In the genomic region with DNA sequence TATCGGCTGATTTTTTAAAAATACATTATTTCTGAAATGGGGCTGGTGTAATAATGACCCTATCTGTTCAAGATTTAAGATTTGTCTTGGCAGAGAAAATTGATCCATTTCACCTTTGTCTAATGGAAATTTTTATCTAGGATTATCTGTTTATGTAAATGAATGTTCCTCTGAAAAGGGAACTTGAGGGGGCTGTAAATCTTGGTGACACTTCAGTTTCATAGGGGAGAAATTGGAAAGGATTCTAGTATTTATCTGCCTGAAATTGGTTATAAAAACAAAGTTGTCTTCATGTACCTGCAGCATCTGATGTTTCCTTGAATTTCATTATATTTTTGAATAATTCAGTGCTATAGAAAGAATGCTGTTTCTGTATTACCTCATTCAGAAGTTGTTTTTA, we compare ENCODE assay signal across 6 cellular contexts.
"Had no signal": no experiment of that assay in that cellular context is flagged by ENCODE, and none has a peak within 500 bp of the region (broad histone marks: within the 10 kb centered on the region; RNA-seq: fewer than 3 reads in every experiment).

No MANE protein-coding gene starts in this region.

- H3K4me2 ChIP-seq: GM23338, KMS-11 had no signal

- H3K27ac ChIP-seq: KMS-11 had no signal

- H3K27ac Mint-ChIP-seq: GM23338, H9 had no signal

- H3K4me1 Mint-ChIP-seq: GM23338 had no signal

- H3K4me3 Mint-ChIP-seq: GM23338, H9 had no signal

- H3K9ac ChIP-seq: KMS-11 had no signal

- ATAC-seq: GM23338 had no signal

- H3K4me3 ChIP-seq: GM23338 had no signal

- H2AFZ ChIP-seq: GM23338 had no signal

- DNase-seq: H9, HCEC 1CT, IMR-90, KBM-7 had no signal
